In the genomic region with DNA sequence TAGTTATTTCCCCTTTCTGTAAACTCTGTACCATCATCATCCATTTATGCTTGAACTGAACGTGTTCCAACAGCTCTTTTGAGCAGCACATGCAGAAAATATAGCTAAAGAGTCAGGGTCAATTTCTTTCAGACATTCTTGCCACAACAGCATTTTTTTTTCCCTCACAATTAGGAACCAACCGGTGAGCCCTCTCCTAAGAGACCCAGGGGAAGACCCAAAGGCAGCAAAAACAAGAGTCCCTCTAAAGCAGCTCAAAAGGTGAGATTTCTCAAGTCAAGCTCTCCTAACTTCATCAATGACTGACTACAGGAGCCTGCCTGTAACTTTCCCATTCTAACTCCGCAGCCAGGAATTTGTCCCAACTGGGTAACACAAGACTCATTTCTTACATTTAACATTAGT, we compare ENCODE assay signal across 13 cellular contexts. TPM values are rescaled to one million over a fixed set of nuclear protein-coding genes. Genes with fewer than 3 reads are reported as not detected.
DNase-seq lines count a peak whose midpoint lies in the region; ATAC-seq and TF ChIP-seq lines count a peak whose summit lies in the region.
"Had no signal": no experiment of that assay in that cellular context is flagged by ENCODE, and none has a peak within 500 bp of the region (broad histone marks: within the 10 kb centered on the region; RNA-seq: fewer than 3 reads in every experiment).

No MANE protein-coding gene starts in this region.

- CTCF ChIA-PET in mammary epithelial cell (lab: Charles Lee; ENCODE audit: low non-redundant PET), result no interaction called here

- in situ Hi-C loops in mammary epithelial cell (cut with MboI; ENCODE audit: low sequenced_read_pairs in 2 of 2), result loop anchor here in 1 of 2 donors (25.0 kb wide), 2 partner anchors 241 to 259 kb away; no protein-coding TSS in a partner anchor

- intact Hi-C loops in cardiac septum (cut with DNase I), result loop anchor here (5.0 kb wide), 1 partner anchor 54 kb away; no protein-coding TSS in a partner anchor
- intact Hi-C loops in mammary epithelial cell (cut with micrococcal nuclease), result loop anchor here (1.0 to 10.0 kb wide), 2 partner anchors 157 to 272 kb away; no protein-coding TSS in a partner anchor

- H3K9me3 ChIP-seq in cardiac muscle cell (ENCODE audit: low read depth) (no peaks in the 10 kb centered on the region), mammary epithelial cell (replicated peaks; ENCODE audit: insufficient read depth, low read length) (no peaks in the 10 kb centered on the region)
- H3K9me3 ChIP-seq: tibial nerve had no signal

- TF ChIP-seq CTCF in cardiac muscle cell (IDR thresholded peaks at IDR 0.05; ENCODE audit: low read depth, low read length) (no peak), mammary epithelial cell (conservative IDR thresholded peaks at IDR 0.05 in 1 of 2, IDR thresholded peaks at IDR 0.05 in 1 of 2; ENCODE audit: extremely low read depth in 1 of 2, insufficient read depth in 1 of 2, low read depth in 1 of 2, low read length in 2 of 2) (no peak)

- ATAC-seq in HG03108 (IDR thresholded peaks at IDR 0.05; ENCODE audit: unreplicated experiment) (no peak), GM19455 (IDR thresholded peaks at IDR 0.05; ENCODE audit: unreplicated experiment) (no peak)

- H3K27me3 ChIP-seq in cardiac muscle cell, result no peaks in the 10 kb centered on the region
- H3K27me3 ChIP-seq in mammary epithelial cell (ENCODE audit: insufficient read depth, low read length), result no peaks in the 10 kb centered on the region

- no peaks in the 10 kb centered on the region for H3K36me3 ChIP-seq in cardiac muscle cell
- H3K36me3 ChIP-seq in mammary epithelial cell (ENCODE audit: insufficient read depth, low read length), result peaks cover 47% of the 10 kb centered on the region
- H3K36me3 ChIP-seq: tibial nerve had no signal

- dilution Hi-C loops in mammary epithelial cell (cut with HindIII; ENCODE audit: low sequenced_read_pairs), result loop anchor here (25.0 kb wide), 1 partner anchor 266 kb away; no protein-coding TSS in a partner anchor

- 23% methylated on average over 3 of the region's 3 CpGs for WGBS in mammary epithelial cell (ENCODE audit: low coverage, missing lambda C conversion rate)

- peak overlapping the region; percentile 98 for H3K9ac ChIP-seq in mammary epithelial cell (ENCODE audit: insufficient read depth, low read length)
- H3K9ac ChIP-seq: KMS-11 had no signal

- H3K27ac ChIP-seq in cardiac muscle cell (no peak overlapping the region), mammary epithelial cell (ENCODE audit: insufficient read depth, low read depth, low read length) (peak overlapping the region; percentile 97)
- H3K27ac ChIP-seq: KMS-11, tibial nerve had no signal

- peak overlapping the region; percentile 83 for H3K4me2 ChIP-seq in mammary epithelial cell (ENCODE audit: insufficient read depth, low read depth, low read length)
- H3K4me2 ChIP-seq: KMS-11 had no signal

- no TSS peak for BruUV-seq in mammary epithelial cell (replicated peaks; lab: Mats Ljungman, UMichigan)

- no peak overlapping the region for H2AFZ ChIP-seq in mammary epithelial cell (ENCODE audit: low read depth, low read length)

- no peak overlapping the region for H3K4me3 ChIP-seq in cardiac muscle cell
- H3K4me3 ChIP-seq in mammary epithelial cell (replicated peaks in 1 of 3; ENCODE audit: insufficient read depth in 1 of 3, low read depth in 2 of 3, low read length in 3 of 3), result peak overlapping the region; percentile 70 to 95 (median 80)
- H3K4me3 ChIP-seq: tibial nerve had no signal

- H4K20me1 ChIP-seq in mammary epithelial cell (ENCODE audit: insufficient read depth, low read length), result no peaks in the 10 kb centered on the region

- H3K4me1 ChIP-seq in cardiac muscle cell (ENCODE audit: low read depth) (peaks cover 19% of the 10 kb centered on the region), mammary epithelial cell (ENCODE audit: insufficient read depth, low read length) (peaks cover 38% of the 10 kb centered on the region)

- H3K79me2 ChIP-seq in mammary epithelial cell (ENCODE audit: insufficient read depth, low read length), result peaks cover 98% of the 10 kb centered on the region

- DNase-seq in cardiac muscle cell (ENCODE audit: low read depth in 1 of 2, low spot score in 1 of 2) (peak; percentile 20 to 57), cardiac septum (ENCODE audit: low spot score) (no peak), mammary epithelial cell (no peak), islet precursor cell (peak; percentile 60), NOMO-1 treated with DMSO at 0.1 percent for 48 hours (lab: John Stamatoyannopoulos, UW; ENCODE audit: unreplicated experiment) (no peak)
- no peak for DNase-seq in stimulated activated naive CD4-positive, alpha-beta T cell treated with Interleukin-2 at 50 U/mL for 16 hours (lab: John Stamatoyannopoulos, UW)
- DNase-seq: activated CD4-positive, alpha-beta T cell treated with anti-CD3 and anti-CD28 coated beads for 4 hours; activated effector memory CD4-positive, alpha-beta T cell treated with anti-CD3 and anti-CD28 coated beads, Interleukin-2, amount 50 U/mL, for 16 hours; kidney had no signal

RNA-seq across cellular contexts. Expression of gene HMGA2, which starts 3.5 kb away (rescaled TPM):
- total RNA-seq in cardiac muscle cell (77.4 and 85.4 TPM in 2 replicates), cardiac septum (0.24 TPM), mammary epithelial cell (100 to 1,000 TPM in 1 of 2 donors, 10 to 100 TPM in 1; 23.8 to 189 TPM)
- polyA plus RNA-seq in cardiac muscle cell (4.7 and 11.9 TPM in 2 replicates), mammary epithelial cell (41.2 TPM)
- 46.4 TPM for polyA minus RNA-seq in mammary epithelial cell

Comparison
In these comparisons a context has a peak if more than half of its experiments do, and no peak if none do; other contexts are left out.
1. DNase-seq: peak in cardiac muscle cell (2 of 2) and islet precursor cell (single experiment); none in cardiac septum (single experiment), mammary epithelial cell (single experiment), stimulated activated naive CD4-positive, alpha-beta T cell treated with Interleukin-2 at 50 U/mL for 16 hours (single experiment) and NOMO-1 treated with DMSO at 0.1 percent for 48 hours (single experiment).
2. RNA of gene HMGA2, which starts 3.5 kb away (total RNA-seq): 23.8 to 189 TPM in mammary epithelial cell and 77.4 to 85.4 TPM in cardiac muscle cell; 0.24 TPM in cardiac septum (single experiment); every median in the first group is over 10 times any median in the second.